In the genomic region with DNA sequence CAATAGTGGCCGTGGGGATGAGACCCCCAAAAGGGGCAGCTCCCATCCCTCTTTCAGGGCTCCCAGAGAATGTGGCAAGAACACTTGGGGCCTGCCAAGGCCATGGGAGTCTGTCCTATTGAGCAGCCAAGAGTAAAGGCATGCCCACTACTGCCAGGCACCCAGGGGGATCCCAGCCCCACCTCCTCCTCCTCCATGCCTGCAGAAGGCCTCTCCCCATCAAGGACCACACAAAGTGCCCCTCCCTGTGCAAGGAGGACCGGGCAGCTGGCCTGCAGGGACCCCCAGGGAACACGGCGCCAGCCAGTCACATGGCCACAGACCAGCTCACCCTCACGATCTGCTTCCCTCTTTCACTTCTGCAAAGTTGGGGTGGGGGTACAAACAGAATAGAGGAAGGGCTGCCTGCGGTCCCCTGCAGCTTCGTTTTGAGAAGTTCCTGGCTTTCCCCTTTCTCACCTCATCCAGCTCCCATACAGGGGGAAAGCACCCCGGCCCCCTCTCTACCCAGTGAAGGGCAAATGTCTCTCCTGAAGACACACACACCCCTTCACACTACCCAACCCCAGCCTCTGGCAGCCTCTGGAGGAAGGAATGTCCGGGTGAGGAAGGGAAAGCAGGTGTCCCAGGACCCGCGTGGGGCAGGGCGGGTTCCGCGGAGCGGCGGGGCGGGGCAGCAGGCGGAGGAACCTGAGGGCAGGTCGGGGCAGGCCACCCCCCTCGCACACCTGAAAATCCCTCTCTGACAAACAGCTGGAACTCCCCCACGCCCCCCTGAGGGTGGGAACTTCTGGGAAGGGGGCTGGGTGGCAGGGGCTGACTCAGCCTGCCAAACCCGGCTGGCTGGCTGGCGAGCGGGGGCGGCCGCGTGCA, we compare ENCODE assay signal across 1 cellular context.
TF ChIP-seq lines count a peak whose summit lies in the region.

No MANE protein-coding gene starts in this region.

TF ChIP-seq in GM12878, 131 proteins besides CTCF, POLR2A, EP300 and RAD21 (continued from another document and continues in another):
- TF ChIP-seq, protein P1, sequence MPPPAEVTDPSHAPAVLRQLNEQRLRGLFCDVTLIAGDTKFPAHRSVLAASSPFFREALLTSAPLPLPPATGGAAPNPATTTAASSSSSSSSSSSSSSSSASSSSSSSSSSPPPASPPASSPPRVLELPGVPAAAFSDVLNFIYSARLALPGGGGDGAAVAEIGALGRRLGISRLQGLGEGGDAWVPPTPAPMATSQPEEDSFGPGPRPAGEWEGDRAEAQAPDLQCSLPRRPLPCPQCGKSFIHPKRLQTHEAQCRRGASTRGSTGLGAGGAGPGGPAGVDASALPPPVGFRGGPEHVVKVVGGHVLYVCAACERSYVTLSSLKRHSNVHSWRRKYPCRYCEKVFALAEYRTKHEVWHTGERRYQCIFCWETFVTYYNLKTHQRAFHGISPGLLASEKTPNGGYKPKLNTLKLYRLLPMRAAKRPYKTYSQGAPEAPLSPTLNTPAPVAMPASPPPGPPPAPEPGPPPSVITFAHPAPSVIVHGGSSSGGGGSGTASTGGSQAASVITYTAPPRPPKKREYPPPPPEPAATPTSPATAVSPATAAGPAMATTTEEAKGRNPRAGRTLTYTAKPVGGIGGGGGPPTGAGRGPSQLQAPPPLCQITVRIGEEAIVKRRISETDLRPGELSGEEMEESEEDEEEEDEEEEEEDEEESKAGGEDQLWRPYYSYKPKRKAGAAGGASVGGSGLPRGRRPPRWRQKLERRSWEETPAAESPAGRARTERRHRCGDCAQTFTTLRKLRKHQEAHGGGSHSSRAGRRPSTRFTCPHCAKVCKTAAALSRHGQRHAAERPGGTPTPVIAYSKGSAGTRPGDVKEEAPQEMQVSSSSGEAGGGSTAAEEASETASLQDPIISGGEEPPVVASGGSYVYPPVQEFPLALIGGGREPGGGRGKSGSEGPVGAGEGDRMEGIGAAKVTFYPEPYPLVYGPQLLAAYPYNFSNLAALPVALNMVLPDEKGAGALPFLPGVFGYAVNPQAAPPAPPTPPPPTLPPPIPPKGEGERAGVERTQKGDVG (CRISPR knock-in tag; IDR thresholded peaks at IDR 0.05): no peak
- TF ChIP-seq ESRRA (IDR thresholded peaks at IDR 0.05; ENCODE audit: low read length) (no peak), EZH2 (IDR thresholded peaks at IDR 0.05; ENCODE audit: borderline replicate concordance, control insufficient read depth, low read depth, low read length) (no peak), FOXK2 (IDR thresholded peaks at IDR 0.05) (no peak), POU2F2 (IDR thresholded peaks at IDR 0.05; ENCODE audit: borderline replicate concordance, low read depth, low read length) (peak; percentile 73; the same call in 2 of the 3 replicates), NFXL1 (IDR thresholded peaks at IDR 0.05; ENCODE audit: borderline replicate concordance) (no peak), ZNF384 (IDR thresholded peaks at IDR 0.05; ENCODE audit: borderline replicate concordance, low read depth, low read length) (no peak), ZNF207 (IDR thresholded peaks at IDR 0.05; ENCODE audit: borderline replicate concordance) (peak; percentile 75; the same call in 1 of the 2 replicates), SKIL (IDR thresholded peaks at IDR 0.05; ENCODE audit: low read depth, poor library complexity, severe bottlenecking) (peak; percentile 95), ELK1 (IDR thresholded peaks at IDR 0.05; ENCODE audit: low read depth, low read length) (no peak), SUPT20H (IDR thresholded peaks at IDR 0.05; ENCODE audit: borderline replicate concordance, control insufficient read depth, low read depth, low read length) (no peak), MXI1 (IDR thresholded peaks at IDR 0.05; ENCODE audit: low read depth, low read length) (peak; percentile 48), RUNX3 (IDR thresholded peaks at IDR 0.05; ENCODE audit: low read length) (no peak), LARP7 (IDR thresholded peaks at IDR 0.05) (peak; percentile 59), STAT1 (conservative IDR thresholded peaks at IDR 0.05) (no peak), CBX5 (IDR thresholded peaks at IDR 0.05; ENCODE audit: low read depth) (no peak), RB1 (IDR thresholded peaks at IDR 0.05; ENCODE audit: borderline replicate concordance) (0 out of 2 replicates have a peak, but pooled peaks have one; percentile 35), BCL11A (IDR thresholded peaks at IDR 0.05; ENCODE audit: low read depth, low read length) (peak; percentile 92), ZSCAN29 (IDR thresholded peaks at IDR 0.05) (no peak), ZNF217 (IDR thresholded peaks at IDR 0.05) (0 out of 2 replicates have a peak, but pooled peaks have one; percentile 38), TAF1 (IDR thresholded peaks at IDR 0.05; ENCODE audit: borderline replicate concordance, low read depth, low read length) (peak; percentile 44; the same call in 1 of the 2 replicates), SREBF2 (IDR thresholded peaks at IDR 0.05; ENCODE audit: low read length) (no peak), IKZF1 (conservative IDR thresholded peaks at IDR 0.05) (peak; percentile 99), KLF5 (IDR thresholded peaks at IDR 0.05; ENCODE audit: partially characterized antibody) (peak; percentile 53), YY1 (IDR thresholded peaks at IDR 0.05; ENCODE audit: low read depth, low read length) (peak; percentile 57; the same call in 1 of the 2 replicates), KAT2A (conservative IDR thresholded peaks at IDR 0.05; ENCODE audit: control insufficient read depth, low read depth, low read length) (no peak), CHD2 (IDR thresholded peaks at IDR 0.05; ENCODE audit: borderline replicate concordance, low read depth, low read length) (peak; percentile 71; the same call in 1 of the 2 replicates), FOXM1 (IDR thresholded peaks at IDR 0.05; ENCODE audit: low read depth, low read length) (no peak), ZZZ3 (IDR thresholded peaks at IDR 0.05; ENCODE audit: control insufficient read depth, insufficient read length, low read depth) (no peak), TCF7 (IDR thresholded peaks at IDR 0.05; ENCODE audit: borderline replicate concordance) (no peak), SP1 (IDR thresholded peaks at IDR 0.05; ENCODE audit: low read depth, low read length) (peak; percentile 84), RFX5 (IDR thresholded peaks at IDR 0.05; ENCODE audit: low read depth, low read length) (no peak; the same call in 1 of the 2 replicates), E4F1 (IDR thresholded peaks at IDR 0.05; ENCODE audit: borderline replicate concordance, partially characterized antibody) (no peak), DPF2 (IDR thresholded peaks at IDR 0.05) (peak; percentile 98), NFIC (IDR thresholded peaks at IDR 0.05; ENCODE audit: low read depth, low read length) (no peak), SRF (IDR thresholded peaks at IDR 0.05; ENCODE audit: low read depth in 2 of 2, low read length in 2 of 2) (no peak), SIN3A (IDR thresholded peaks at IDR 0.05; ENCODE audit: low read depth, low read length) (peak; percentile 73), RAD51 (IDR thresholded peaks at IDR 0.05) (peak; percentile 91), PAX8 (IDR thresholded peaks at IDR 0.05) (no peak), BCLAF1 (IDR thresholded peaks at IDR 0.05) (no peak), ATF2 (IDR thresholded peaks at IDR 0.05; ENCODE audit: low read length) (no peak), PBX3 (IDR thresholded peaks at IDR 0.05; ENCODE audit: insufficient replicate concordance, low read depth, low read length) (no peak), STAT3 (IDR thresholded peaks at IDR 0.05; ENCODE audit: low read depth, low read length) (no peak), SMAD5 (IDR thresholded peaks at IDR 0.05; ENCODE audit: low read depth) (no peak; the same call in 1 of the 2 replicates), HDAC2 (IDR thresholded peaks at IDR 0.05) (no peak)
- TF ChIP-seq, protein P2, sequence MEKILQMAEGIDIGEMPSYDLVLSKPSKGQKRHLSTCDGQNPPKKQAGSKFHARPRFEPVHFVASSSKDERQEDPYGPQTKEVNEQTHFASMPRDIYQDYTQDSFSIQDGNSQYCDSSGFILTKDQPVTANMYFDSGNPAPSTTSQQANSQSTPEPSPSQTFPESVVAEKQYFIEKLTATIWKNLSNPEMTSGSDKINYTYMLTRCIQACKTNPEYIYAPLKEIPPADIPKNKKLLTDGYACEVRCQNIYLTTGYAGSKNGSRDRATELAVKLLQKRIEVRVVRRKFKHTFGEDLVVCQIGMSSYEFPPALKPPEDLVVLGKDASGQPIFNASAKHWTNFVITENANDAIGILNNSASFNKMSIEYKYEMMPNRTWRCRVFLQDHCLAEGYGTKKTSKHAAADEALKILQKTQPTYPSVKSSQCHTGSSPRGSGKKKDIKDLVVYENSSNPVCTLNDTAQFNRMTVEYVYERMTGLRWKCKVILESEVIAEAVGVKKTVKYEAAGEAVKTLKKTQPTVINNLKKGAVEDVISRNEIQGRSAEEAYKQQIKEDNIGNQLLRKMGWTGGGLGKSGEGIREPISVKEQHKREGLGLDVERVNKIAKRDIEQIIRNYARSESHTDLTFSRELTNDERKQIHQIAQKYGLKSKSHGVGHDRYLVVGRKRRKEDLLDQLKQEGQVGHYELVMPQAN (conservative IDR thresholded peaks at IDR 0.05): peak; percentile 44
